29 cellular contexts compared by ENCODE assay signal in genomic region chr6:150167479-150167873, GRCh38. TPM values are rescaled to one million over a fixed set of nuclear protein-coding genes. Genes with fewer than 3 reads are reported as not detected.
DNase-seq lines count a peak whose midpoint lies in the region; ATAC-seq and TF ChIP-seq lines count a peak whose summit lies in the region.
"Had no signal": no experiment of that assay in that cellular context is flagged by ENCODE, and none has a peak within 500 bp of the region (broad histone marks: within the 10 kb centered on the region; RNA-seq: fewer than 3 reads in every experiment).

No MANE protein-coding gene starts in this region.

- H3K9me3 ChIP-seq in OCI-LY3 (ENCODE audit: insufficient read depth, low read length) (no peaks in the 10 kb centered on the region), cardiac muscle cell (ENCODE audit: low read depth) (no peaks in the 10 kb centered on the region), ovary (no peaks in the 10 kb centered on the region)
- H3K9me3 ChIP-seq: esophagus squamous epithelium had no signal

- peak overlapping the region; percentile 60 for H3K4me2 ChIP-seq in OCI-LY3 (ENCODE audit: low read length)

- peaks cover 37% of the 10 kb centered on the region for H3K4me1 ChIP-seq in OCI-LY3 (ENCODE audit: low read length)
- H3K4me1 ChIP-seq in cardiac muscle cell (ENCODE audit: low read depth) = peaks cover 27% of the 10 kb centered on the region
- H3K4me1 ChIP-seq in ovary (ENCODE audit: insufficient read depth) = no peaks in the 10 kb centered on the region
- H3K4me1 ChIP-seq: esophagus squamous epithelium, SJSA1 had no signal

- 77 to 81% (median 80%) methylated on average over 6 of the region's 6 CpGs for WGBS in ovary, 3 donors

- H3K36me3 ChIP-seq in OCI-LY3 (replicated peaks; ENCODE audit: low read depth, low read length) = no peaks in the 10 kb centered on the region
- H3K36me3 ChIP-seq in cardiac muscle cell = no peaks in the 10 kb centered on the region
- no peaks in the 10 kb centered on the region for H3K36me3 ChIP-seq in ovary
- H3K36me3 ChIP-seq: esophagus squamous epithelium, SJSA1 had no signal

- intact Hi-C loops in ovary (cut with DNase I) = no loop called here

- peaks cover 3% of the 10 kb centered on the region for H3K36me3 Mint-ChIP-seq in activated CD8-positive, alpha-beta memory T cell treated with anti-CD3 and anti-CD28 coated beads, Interleukin-2, amount 10 ng/mL, durations not matched to agents 7 days and 5 days
- H3K36me3 Mint-ChIP-seq in stimulated activated memory B cell treated with anti-CD40 and anti-IgM and Interleukin-4, amounts not matched to agents 10 μg/mL and 1 μg/mL and 100 μg/mL, for 72 hours = no peaks in the 10 kb centered on the region
- H3K36me3 Mint-ChIP-seq: WTC11 had no signal

- H3K27ac ChIP-seq in OCI-LY3 (ENCODE audit: low read length) (0 out of 2 replicates have a peak overlapping the region, but pooled peaks have one; percentile 10), cardiac muscle cell (peak overlapping the region; percentile 84), ovary (no peak overlapping the region)
- H3K27ac ChIP-seq: esophagus squamous epithelium, SJSA1 had no signal

- no peaks in the 10 kb centered on the region for H4K20me1 ChIP-seq in OCI-LY3 (ENCODE audit: insufficient read depth, low read length)

- H3K9ac ChIP-seq in OCI-LY3 (ENCODE audit: low read length) = 0 out of 2 replicates have a peak overlapping the region, but pooled peaks have one; percentile 44

- peaks cover 20% of the 10 kb centered on the region for H3K27me3 Mint-ChIP-seq in activated CD8-positive, alpha-beta memory T cell treated with anti-CD3 and anti-CD28 coated beads, Interleukin-2, amount 10 ng/mL, durations not matched to agents 7 days and 5 days
- H3K27me3 Mint-ChIP-seq in stimulated activated memory B cell treated with anti-CD40 and anti-IgM and Interleukin-4, amounts not matched to agents 10 μg/mL and 1 μg/mL and 100 μg/mL, for 72 hours = no peaks in the 10 kb centered on the region

- H3K4me3 Mint-ChIP-seq in activated CD8-positive, alpha-beta memory T cell treated with anti-CD3 and anti-CD28 coated beads, Interleukin-2, amount 10 ng/mL, durations not matched to agents 7 days and 5 days = no peak overlapping the region
- no peak overlapping the region for H3K4me3 Mint-ChIP-seq in stimulated activated memory B cell treated with anti-CD40 and anti-IgM and Interleukin-4, amounts not matched to agents 10 μg/mL and 1 μg/mL and 100 μg/mL, for 72 hours
- H3K4me3 Mint-ChIP-seq: activated T-cell treated with anti-CD3 and anti-CD28 coated beads, Interleukin-2, amount 50 U/mL, for 24 hours; central memory CD8-positive, alpha-beta T cell; stimulated activated naive CD8-positive, alpha-beta T cell treated with anti-CD3 and anti-CD28 coated beads, Interleukin-15, Interleukin-2, amounts not matched to agents 100 ng/mL and 50 ng/mL, for 24 hours; WTC11 had no signal

- no peak for TF ChIP-seq POLR2A in ovary (IDR thresholded peaks at IDR 0.05)

- H3K4me1 Mint-ChIP-seq in activated CD8-positive, alpha-beta memory T cell treated with anti-CD3 and anti-CD28 coated beads, Interleukin-2, amount 10 ng/mL, durations not matched to agents 7 days and 5 days = peaks cover 11% of the 10 kb centered on the region
- H3K4me1 Mint-ChIP-seq in stimulated activated memory B cell treated with anti-CD40 and anti-IgM and Interleukin-4, amounts not matched to agents 10 μg/mL and 1 μg/mL and 100 μg/mL, for 72 hours = peaks cover 36% of the 10 kb centered on the region
- H3K4me1 Mint-ChIP-seq: H9, WTC11 had no signal

- no peak for DNase-seq in activated CD8-positive, alpha-beta memory T cell treated with anti-CD3 and anti-CD28 coated beads, Interleukin-2, amount 10 ng/mL, durations not matched to agents 7 days and 5 days
- DNase-seq in activated CD8-positive, alpha-beta memory T cell treated with anti-CD3 and anti-CD28 coated beads, Interleukin-2, amount 50 U/mL, for 4 hours = no peak
- DNase-seq in cardiac muscle cell (ENCODE audit: low read depth in 1 of 2, low spot score in 1 of 2) = peak in 1 of 2 donors; percentile 37
- no peak for DNase-seq in activated T-cell treated with anti-CD3 and anti-CD28 coated beads for 4 hours
- DNase-seq in ovary = no peak
- no peak for DNase-seq in NCI-H2029 (lab: John Stamatoyannopoulos, UW)
- DNase-seq: 8988T; activated CD4-positive, alpha-beta T cell treated with anti-CD3 and anti-CD28 coated beads, Interleukin-2, amount 50 U/mL, for 48 hours; activated naive CD4-positive, alpha-beta T cell treated with Interleukin-2 at 50 U/mL for 16 hours; activated T-cell treated with anti-CD3 and anti-CD28 coated beads, Interleukin-2, amount 50 U/mL, for 24 hours; amygdala; effector CD4-positive, alpha-beta T cell; esophagus squamous epithelium; NCI-H187 treated with DMSO at 0.1 percent for 48 hours; occipital lobe; stimulated activated CD4-positive, alpha-beta T cell treated with anti-CD3 and anti-CD28 coated beads, Interleukin-1b, Interleukin-23, amount 100 ng/mL, for 48 hours; T-helper 2 cell had no signal

- CTCF ChIA-PET in activated CD8-positive, alpha-beta memory T cell treated with anti-CD3 and anti-CD28 coated beads, Interleukin-2, amount 10 ng/mL, durations not matched to agents 7 days and 5 days (lab: Charles Lee) = no interaction called here

- TF ChIP-seq CTCF in OCI-LY3 (IDR thresholded peaks at IDR 0.05; ENCODE audit: low read depth, low read length) (no peak), cardiac muscle cell (IDR thresholded peaks at IDR 0.05; ENCODE audit: low read depth, low read length) (no peak), ovary (IDR thresholded peaks at IDR 0.05) (no peak)

- no peaks in the 10 kb centered on the region for H3K9me3 Mint-ChIP-seq in activated CD8-positive, alpha-beta memory T cell treated with anti-CD3 and anti-CD28 coated beads, Interleukin-2, amount 10 ng/mL, durations not matched to agents 7 days and 5 days (ENCODE audit: low read depth)
- H3K9me3 Mint-ChIP-seq in stimulated activated memory B cell treated with anti-CD40 and anti-IgM and Interleukin-4, amounts not matched to agents 10 μg/mL and 1 μg/mL and 100 μg/mL, for 72 hours = peaks cover 3% of the 10 kb centered on the region
- H3K9me3 Mint-ChIP-seq: central memory CD8-positive, alpha-beta T cell; H9; stimulated activated naive CD8-positive, alpha-beta T cell treated with anti-CD3 and anti-CD28 coated beads, Interleukin-15, Interleukin-2, amounts not matched to agents 100 ng/mL and 50 ng/mL, for 24 hours had no signal

- no peak for TF ChIP-seq EP300 in ovary (IDR thresholded peaks at IDR 0.05)

- H3K4me3 ChIP-seq in OCI-LY3 (ENCODE audit: low read length) (peak overlapping the region; percentile 64; the same call in 1 of the 2 replicates), cardiac muscle cell (no peak overlapping the region), ovary (no peak overlapping the region)
- H3K4me3 ChIP-seq: esophagus squamous epithelium, SJSA1 had no signal

- H3K27ac Mint-ChIP-seq in activated CD8-positive, alpha-beta memory T cell treated with anti-CD3 and anti-CD28 coated beads, Interleukin-2, amount 10 ng/mL, durations not matched to agents 7 days and 5 days = peak overlapping the region; percentile 13
- H3K27ac Mint-ChIP-seq in stimulated activated memory B cell treated with anti-CD40 and anti-IgM and Interleukin-4, amounts not matched to agents 10 μg/mL and 1 μg/mL and 100 μg/mL, for 72 hours = peak overlapping the region; percentile 88
- H3K27ac Mint-ChIP-seq: activated T-cell treated with anti-CD3 and anti-CD28 coated beads, Interleukin-2, amount 50 U/mL, for 24 hours; H9; stimulated activated naive CD8-positive, alpha-beta T cell treated with anti-CD3 and anti-CD28 coated beads, Interleukin-15, Interleukin-2, amounts not matched to agents 100 ng/mL and 50 ng/mL, for 24 hours; WTC11 had no signal

- no peaks in the 10 kb centered on the region for H3K79me2 ChIP-seq in OCI-LY3 (ENCODE audit: low read length)

- ATAC-seq in activated CD8-positive, alpha-beta memory T cell treated with anti-CD3 and anti-CD28 coated beads, Interleukin-2, amount 10 ng/mL, durations not matched to agents 7 days and 5 days = no peak
- peak; percentile 21 for ATAC-seq in stimulated activated memory B cell treated with anti-CD40 and anti-IgM and Interleukin-4, amounts not matched to agents 10 μg/mL and 1 μg/mL and 100 μg/mL, for 72 hours
- ATAC-seq: sciatic nerve, WTC11 had no signal

- no peaks in the 10 kb centered on the region for H3K27me3 ChIP-seq in OCI-LY3 (ENCODE audit: low read depth, low read length)
- no peaks in the 10 kb centered on the region for H3K27me3 ChIP-seq in cardiac muscle cell
- H3K27me3 ChIP-seq in ovary = no peaks in the 10 kb centered on the region
- H3K27me3 ChIP-seq: esophagus squamous epithelium had no signal

- H2AFZ ChIP-seq in OCI-LY3 (ENCODE audit: low read depth, low read length) = no peak overlapping the region

RNA-seq across cellular contexts. Expression of gene PPP1R14C, which starts 24.6 kb away (rescaled TPM):
- under 1 TPM in 1 of 2 experiments, not detected in 1; 0.09 TPM for total RNA-seq in activated CD8-positive, alpha-beta memory T cell treated with anti-CD3 and anti-CD28 coated beads, Interleukin-2, amount 10 ng/mL, durations not matched to agents 7 days and 5 days
- total RNA-seq in cardiac muscle cell (104 and 106 TPM in 2 replicates), ovary (1 to 10 TPM in 1 of 7 donors, under 1 TPM in 4, not detected in 2; 0.12 to 8.6 (median 0.74) TPM)
- polyA plus RNA-seq in cardiac muscle cell (190 and 273 TPM in 2 replicates), ovary (under 1 TPM; 0.17 to 0.30 TPM)
- total RNA-seq: lung microvascular endothelial cell, M059J, myocyte, NCI-H460, SJSA1 had no signal

Comparison
In these comparisons a context has a peak if more than half of its experiments do, and no peak if none do; other contexts are left out.
1. H3K27ac ChIP-seq: peak in OCI-LY3 (single experiment) and cardiac muscle cell (single experiment); none in ovary (0 of 2).
2. RNA of gene PPP1R14C, which starts 24.6 kb away (total RNA-seq): 104 to 106 TPM in cardiac muscle cell; 0.12 to 8.6 TPM in ovary and 0.09 TPM in activated CD8-positive, alpha-beta memory T cell treated with anti-CD3 and anti-CD28 coated beads, Interleukin-2, amount 10 ng/mL, durations not matched to agents 7 days and 5 days; every median in the first group is over 10 times any median in the second.